ENCODE assay signal across 9 cellular contexts in the genomic region with DNA sequence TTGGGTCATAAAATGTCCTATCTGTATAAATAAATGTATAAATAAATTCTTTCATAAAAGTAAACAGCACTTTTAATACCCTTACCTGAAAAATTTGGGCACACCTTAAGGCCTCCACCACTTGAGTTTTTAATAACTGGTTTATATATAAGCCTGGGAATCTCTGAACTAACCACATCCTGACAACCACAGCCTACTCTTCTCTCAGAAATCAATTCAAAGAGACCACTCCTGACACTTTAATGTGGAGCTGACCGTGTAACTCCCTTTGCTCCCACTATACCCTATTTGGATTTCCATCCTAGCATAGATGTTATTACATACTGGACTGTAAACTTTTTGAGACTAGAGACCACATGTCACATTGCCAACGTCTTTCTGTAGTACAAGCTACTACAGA. TPM values are rescaled to one million over a fixed set of nuclear protein-coding genes. Genes with fewer than 3 reads are reported as not detected.
DNase-seq lines count a peak whose midpoint lies in the region; ATAC-seq, FAIRE-seq and TF ChIP-seq lines count a peak whose summit lies in the region.
"Had no signal": no experiment of that assay in that cellular context is flagged by ENCODE, and none has a peak within 500 bp of the region (broad histone marks: within the 10 kb centered on the region; RNA-seq: fewer than 3 reads in every experiment).

No MANE protein-coding gene starts in this region.

- peaks cover 81% of the 10 kb centered on the region for H3K79me2 ChIP-seq in GM23248 (ENCODE audit: insufficient read depth)

- intact Hi-C loops in sigmoid colon (cut with DNase I), result loop anchor here (2.0 to 5.0 kb wide), 2 partner anchors 173 to 419 kb away; no protein-coding TSS in a partner anchor

- DNase-seq in GM23248, result peak; percentile 9
- no peak for DNase-seq in T-cell
- DNase-seq in fibroblast of peridontal ligament (ENCODE audit: extremely low read depth), result peak; percentile 43
- no peak for DNase-seq in sigmoid colon
- no peak for DNase-seq in NCI-H69 (lab: John Stamatoyannopoulos, UW)
- DNase-seq in NCI-H1930 (lab: John Stamatoyannopoulos, UW), result no peak
- no peak for DNase-seq in NCI-H1048 (lab: John Stamatoyannopoulos, UW)
- no peak for DNase-seq in GM12892 (ENCODE audit: insufficient read length)
- DNase-seq: left colon had no signal

- peak overlapping the region; percentile 89 for H3K9ac ChIP-seq in GM23248

- H3K9me2 ChIP-seq in GM23248 (ENCODE audit: insufficient read depth), result no peaks in the 10 kb centered on the region

- peak overlapping the region; percentile 42 to 62 for H3K27ac Mint-ChIP-seq in T-cell

- no peak for FAIRE-seq in GM12892 (lab: Jason Lieb, UNC)

- H3F3A ChIP-seq in GM23248 (ENCODE audit: insufficient read depth), result peaks cover 31% of the 10 kb centered on the region

- H3K36me3 Mint-ChIP-seq in T-cell, result no peaks in the 10 kb centered on the region

- H4K20me1 ChIP-seq in GM23248 (ENCODE audit: insufficient read depth), result peaks cover 26% of the 10 kb centered on the region; the same call in 1 of the 2 replicates

- H3K4me1 Mint-ChIP-seq in T-cell, result peaks cover 71 to 72% (median 71%) of the 10 kb centered on the region in 3 donors

- peak overlapping the region; percentile 81 for H3K4me3 ChIP-seq in GM23248
- H3K4me3 ChIP-seq in sigmoid colon, result peak overlapping the region in 1 of 4 donors; percentile 4

- TF ChIP-seq CTCF in sigmoid colon (IDR thresholded peaks at IDR 0.05), result no peak

- CTCF ChIA-PET in T-cell (lab: Charles Lee), result interaction anchor here in 1 of 2 donors (0.8 to 1.2 kb wide), 5 partner anchors 25 to 1685 kb away, joined by 3 to 7 read pairs (median 3); no protein-coding TSS in a partner anchor

- peak overlapping the region; percentile 1 to 52 (median 9) for H3K4me3 Mint-ChIP-seq in T-cell

- H3K27me3 ChIP-seq in GM23248 (replicated peaks; ENCODE audit: insufficient read depth) (no peaks in the 10 kb centered on the region), sigmoid colon (no peaks in the 10 kb centered on the region)

- H3K4me1 ChIP-seq in GM23248 (ENCODE audit: insufficient read depth), result peaks cover 42% of the 10 kb centered on the region
- H3K4me1 ChIP-seq in sigmoid colon, result peaks cover 0 to 75% (median 71%) of the 10 kb centered on the region in 4 donors

- H3K36me3 ChIP-seq in GM23248 (ENCODE audit: low read depth) (no peaks in the 10 kb centered on the region), sigmoid colon (no peaks in the 10 kb centered on the region)

- ATAC-seq in T-cell (replicated peaks in 1 of 4), result no peak
- ATAC-seq: left colon had no signal

- H3K27me3 Mint-ChIP-seq in T-cell, result no peaks in the 10 kb centered on the region

- H2AFZ ChIP-seq in GM23248, result no peak overlapping the region

- H3K27ac ChIP-seq in GM23248 (peak overlapping the region; percentile 38), sigmoid colon (peak overlapping the region; percentile 94 to 99 (median 96))

- no peaks in the 10 kb centered on the region for H3K9me3 ChIP-seq in GM23248 (ENCODE audit: low read depth)
- H3K9me3 ChIP-seq in sigmoid colon, result no peaks in the 10 kb centered on the region

- WGBS in GM23248 (ENCODE audit: low coverage in 1 of 2, low lambda C conversion rate in 2 of 2, missing lambda C conversion rate in 2 of 2), 2 experiments, result 25 to 45% methylated on average over 2 of the region's 2 CpGs
- 26 to 60% methylated on average over 2 of the region's 2 CpGs for WGBS in sigmoid colon, 2 donors

- H3K9me3 Mint-ChIP-seq in T-cell, result no peaks in the 10 kb centered on the region

- TF ChIP-seq POLR2A in sigmoid colon (IDR thresholded peaks at IDR 0.05) (no peak), GM12892 (IDR thresholded peaks at IDR 0.05; ENCODE audit: low read depth, low read length) (no peak)

- POLR2A ChIA-PET in T-cell (lab: Charles Lee), result interaction anchor here (0.9 to 1.0 kb wide), 2 partner anchors 33 to 195 kb away, joined by 3 read pairs; no protein-coding TSS in a partner anchor

- no peak for TF ChIP-seq EP300 in sigmoid colon (IDR thresholded peaks at IDR 0.05)

- H3K4me2 ChIP-seq in GM23248 (ENCODE audit: unreplicated experiment), result peak overlapping the region; percentile 100

- in situ Hi-C loops in GM23248 (cut with MboI), result no loop called here

RNA-seq across cellular contexts. Expression of gene FBXL5, which starts 3.5 kb away (rescaled TPM):
- total RNA-seq in GM23248 (2014; rRNA removed; shearing (Covaris generic)), result 68.4 and 82.7 TPM in 2 replicates
- polyA plus RNA-seq in GM23248 (2016; fragmentation: Nextera tagmentation; extraction: Ambion mirVana) (55.6 and 57.8 TPM in 2 replicates), sigmoid colon (10 to 100 TPM; 32.9 to 48.0 (median 37.0) TPM)
- total RNA-seq in T-cell (10 to 100 TPM; 40.2 to 64.6 (median 45.0) TPM), sigmoid colon (100 to 1,000 TPM; 134 to 271 (median 202) TPM)
- polyA plus RNA-seq in GM12892 (2012; ENCODE audit: missing spikeins), result 20.0 TPM

RNA-seq across cellular contexts. Expression of gene FAM200B, which starts 29.9 kb away (rescaled TPM):
- 32.9 and 33.2 TPM in 2 replicates for total RNA-seq in GM23248 (2014; rRNA removed; shearing (Covaris generic))
- polyA plus RNA-seq in GM23248 (2016; fragmentation: Nextera tagmentation; extraction: Ambion mirVana) (70.6 and 74.6 TPM in 2 replicates), sigmoid colon (100 to 1,000 TPM in 1 of 3 donors, 10 to 100 TPM in 2; 36.4 to 101 (median 88.9) TPM)
- total RNA-seq in T-cell (10 to 100 TPM; 19.1 to 29.4 (median 20.7) TPM), sigmoid colon (100 to 1,000 TPM in 1 of 4 donors, 10 to 100 TPM in 3; 45.1 to 105 (median 72.2) TPM)
- polyA plus RNA-seq in GM12892 (2012; ENCODE audit: missing spikeins), result 16.8 TPM

RNA-seq across cellular contexts. Expression of gene BST1, which starts 51.2 kb away (rescaled TPM):
- total RNA-seq in GM23248 (2014; rRNA removed; shearing (Covaris generic)), result 32.6 and 33.3 TPM in 2 replicates
- polyA plus RNA-seq in GM23248 (2016; fragmentation: Nextera tagmentation; extraction: Ambion mirVana) (24.3 and 28.7 TPM in 2 replicates), sigmoid colon (1 to 10 TPM; 4.8 to 7.4 (median 5.3) TPM)
- total RNA-seq in T-cell (under 1 TPM in 4 of 5 donors, not detected in 1; 0.28 to 0.55 (median 0.46) TPM), sigmoid colon (10 to 100 TPM in 1 of 4 donors, 1 to 10 TPM in 3; 5.3 to 11.8 (median 6.6) TPM)
- not detected for polyA plus RNA-seq in GM12892 (2012; ENCODE audit: missing spikeins)

Comparison
In these comparisons a context has a peak if more than half of its experiments do, and no peak if none do; other contexts are left out.
1. DNase-seq: peak in GM23248 (single experiment) and fibroblast of peridontal ligament (single experiment); none in T-cell (0 of 34), sigmoid colon (single experiment), NCI-H69 (single experiment), NCI-H1930 (0 of 2), NCI-H1048 (single experiment) and GM12892 (single experiment).
2. RNA of gene BST1, which starts 51.2 kb away (total RNA-seq): 32.6 to 33.3 TPM in GM23248 and 5.3 to 11.8 TPM in sigmoid colon; 0.28 to 0.55 TPM in T-cell; every median in the first group is over 4 times any median in the second.